In genomic region chr2:240357641-240358012, GRCh38 we compare ENCODE assay signal across 28 cellular contexts.
"Had no signal": no experiment of that assay in that cellular context is flagged by ENCODE, and none has a peak within 500 bp of the region (broad histone marks: within the 10 kb centered on the region; RNA-seq: fewer than 3 reads in every experiment).

No MANE protein-coding gene starts in this region.

- H2AFZ ChIP-seq: neural progenitor cell, parathyroid adenoma had no signal

- H3K9me3 ChIP-seq: neutrophil, ovary, right lobe of liver, testis, transverse colon had no signal

- H3K4me1 ChIP-seq: neural progenitor cell, parathyroid adenoma, psoas muscle, testis, transverse colon, upper lobe of right lung, uterus had no signal

- DNase-seq: naive B cell; naive thymus-derived CD8-positive, alpha-beta T cell; nucleus accumbens; psoas muscle; small intestine; stimulated activated CD4-positive, alpha-beta T cell treated with anti-CD3 and anti-CD28 coated beads, Interleukin-12 subunit alpha, Interleukin-12 subunit beta, amount 100 ng/mL, for 4 hours; stimulated activated CD4-positive, alpha-beta T cell treated with anti-CD3 and anti-CD28 coated beads, Interleukin-1b, Interleukin-23, amount 100 ng/mL, for 48 hours; stimulated activated CD4-positive, alpha-beta T cell treated with anti-CD3 and anti-CD28 coated beads, Interleukin-4, amount 100 ng/mL, for 1 hour; stimulated activated CD4-positive, alpha-beta T cell treated with anti-CD3 and anti-CD28 coated beads, Interleukin-4, amount 100 ng/mL, for 4 hours; stimulated activated CD8-positive, alpha-beta memory T cell treated with anti-CD3 and anti-CD28 coated beads, Interleukin-4, amount 100 ng/mL, for 48 hours; stimulated activated naive CD4-positive, alpha-beta T cell; stimulated activated naive CD8-positive, alpha-beta T cell treated with anti-CD3 and anti-CD28 coated beads, Interleukin-15, amount 100 ng/mL, for 72 hours; stimulated activated naive CD8-positive, alpha-beta T cell treated with anti-CD3 and anti-CD28 coated beads, Interleukin-15, Interleukin-2, amounts not matched to agents 100 U/mL and 50 U/mL, for 24 hours; substantia nigra; testis; transverse colon; uterus had no signal

- H3K9ac ChIP-seq: neural progenitor cell, parathyroid adenoma had no signal

- H3K36me3 ChIP-seq: neural progenitor cell, neutrophil, ovary, right lobe of liver, sigmoid colon, suprapubic skin, tibial artery, transverse colon, upper lobe of right lung, uterus had no signal

- H3K79me2 ChIP-seq: parathyroid adenoma had no signal

- ATAC-seq: naive thymus-derived CD8-positive, alpha-beta T cell; psoas muscle; right cardiac atrium; right lobe of liver; stimulated activated memory B cell treated with anti-CD40 and anti-IgM and Interleukin-4, amounts not matched to agents 10 μg/mL and 1 μg/mL and 100 μg/mL, for 72 hours; stimulated activated naive CD8-positive, alpha-beta T cell treated with anti-CD3 and anti-CD28 coated beads, Interleukin-15, amount 100 ng/mL, for 72 hours; stimulated activated naive CD8-positive, alpha-beta T cell treated with anti-CD3 and anti-CD28 coated beads, Interleukin-15, Interleukin-2, amounts not matched to agents 100 U/mL and 50 U/mL, for 24 hours; upper lobe of right lung had no signal

- H3K4me2 ChIP-seq: neural progenitor cell had no signal

- H3K4me3 ChIP-seq: neural progenitor cell, ovary, psoas muscle, right lobe of liver, sigmoid colon, suprapubic skin, testis, tibial artery, transverse colon, upper lobe of right lung, uterus had no signal

- H3K27ac ChIP-seq: neural progenitor cell, neutrophil, ovary, parathyroid adenoma, psoas muscle, right lobe of liver, sigmoid colon, suprapubic skin, testis, tibial artery, transverse colon, upper lobe of right lung, uterus had no signal

- FAIRE-seq: small intestine had no signal

- H3K27me3 ChIP-seq: neural progenitor cell, neutrophil, ovary, right lobe of liver, sigmoid colon, testis, tibial artery, transverse colon, upper lobe of right lung, uterus had no signal
